8 cellular contexts compared by ENCODE assay signal in genomic region chr6:39189915-39190544, GRCh38. TPM values are rescaled to one million over a fixed set of nuclear protein-coding genes. Genes with fewer than 3 reads are reported as not detected.
A peak's percentile ranks its signal among the peaks of the same experiment; 100 is the strongest.
DNase-seq lines count a peak whose midpoint lies in the region; ATAC-seq and TF ChIP-seq lines count a peak whose summit lies in the region.

No MANE protein-coding gene starts in this region.

- no peak overlapping the region for H3K4me3 Mint-ChIP-seq in H9

- no peak overlapping the region for H2BK12ac ChIP-seq in H9 (ENCODE audit: insufficient read length, low read depth, low read length)

- no peaks in the 10 kb centered on the region for H3K9me3 ChIP-seq in H9 (ENCODE audit: control insufficient read depth, low read depth, low read length)

- H3K9ac ChIP-seq in H9 (ENCODE audit: extremely low read depth, insufficient read length, low read length) = no peak overlapping the region

- no peak overlapping the region for H3K14ac ChIP-seq in H9 (ENCODE audit: insufficient read depth, low read length)

- no peak overlapping the region for H3K56ac ChIP-seq in H9 (ENCODE audit: insufficient read length, low read depth, low read length)

- no peak overlapping the region for H4K5ac ChIP-seq in H9 (ENCODE audit: insufficient read length, low read depth, low read length)

- peaks cover 23 to 27% of the 10 kb centered on the region in 2 experiments for H3K4me1 Mint-ChIP-seq in H9

- H3K4me1 ChIP-seq in H9 (ENCODE audit: insufficient read depth, low read length) (no peaks in the 10 kb centered on the region), foreskin keratinocyte (no peaks in the 10 kb centered on the region)

- H3K27me3 ChIP-seq in H9 (ENCODE audit: insufficient read depth, low read length) (no peaks in the 10 kb centered on the region), foreskin keratinocyte (no peaks in the 10 kb centered on the region)

- no peak overlapping the region for H2BK5ac ChIP-seq in H9 (ENCODE audit: insufficient read length, low read length)

- H3K4ac ChIP-seq in H9 (ENCODE audit: low read depth, low read length) = no peak overlapping the region

- H3K18ac ChIP-seq in H9 (ENCODE audit: insufficient read length, low read depth, low read length) = no peak overlapping the region

- no peak overlapping the region for H3K23ac ChIP-seq in H9 (ENCODE audit: insufficient read length, low read depth, low read length)

- no peaks in the 10 kb centered on the region for H3K23me2 ChIP-seq in H9 (ENCODE audit: insufficient read length, low read depth, low read length, poor library complexity, severe bottlenecking)

- H3K27me3 Mint-ChIP-seq in H9 (ENCODE audit: low read depth) = no peaks in the 10 kb centered on the region; the same call in 1 of the 2 replicates

- ATAC-seq in foreskin keratinocyte (peak; percentile 49), GM18909 (IDR thresholded peaks at IDR 0.05; ENCODE audit: poor library complexity, unreplicated experiment) (no peak), GM21447 (IDR thresholded peaks at IDR 0.05; ENCODE audit: unreplicated experiment) (no peak)

- TF ChIP-seq CTCF in H9 (conservative IDR thresholded peaks at IDR 0.05) (peak; percentile 78), foreskin keratinocyte (conservative IDR thresholded peaks at IDR 0.05) (peak; percentile 40)

- H2AK5ac ChIP-seq in H9 (ENCODE audit: insufficient read length, low read length) = no peak overlapping the region

- peaks cover 54 to 73% (median 69%) of the 10 kb centered on the region in 3 experiments for H3K36me3 Mint-ChIP-seq in H9 (ENCODE audit: insufficient read depth in 1 of 3, low read depth in 3 of 3)

- no peak overlapping the region for H3T11ph ChIP-seq in H9 (ENCODE audit: low read length)

- no peak overlapping the region for H2BK15ac ChIP-seq in H9 (ENCODE audit: low read depth, low read length)

- H3K79me1 ChIP-seq in H9 (ENCODE audit: insufficient read depth, low read depth, low read length, poor library complexity, severe bottlenecking) = no peaks in the 10 kb centered on the region

- H4K8ac ChIP-seq in H9 (replicated peaks; ENCODE audit: insufficient read length, low read depth, low read length) = no peak overlapping the region

- no peaks in the 10 kb centered on the region for H3K9me3 Mint-ChIP-seq in H9

- H3K4me2 ChIP-seq in H9 (ENCODE audit: insufficient read depth, insufficient read length, low read length) = no peak overlapping the region

- no peak overlapping the region for H4K91ac ChIP-seq in H9 (ENCODE audit: insufficient read length, low read depth, low read length)

- intact Hi-C loops in posterior vena cava (cut with DNase I) = loop anchor here in 1 of 2 donors (5.0 kb wide), 1 partner anchor 1363 kb away; no protein-coding TSS in a partner anchor

- H3K27ac ChIP-seq in H9 (ENCODE audit: insufficient read length, low read depth, low read length) (no peak overlapping the region), foreskin keratinocyte (no peak overlapping the region)

- DNase-seq in D341Med (ENCODE audit: low spot score) (peak; percentile 54), H9 (peak; percentile 87), RPMI7951 (ENCODE audit: low read depth) (peak; percentile 11), foreskin keratinocyte (no peak), posterior vena cava (ENCODE audit: low spot score) (peak; percentile 86)
- no peak for DNase-seq in activated CD8-positive, alpha-beta memory T cell treated with anti-CD3 and anti-CD28 coated beads, Interleukin-2, amount 50 U/mL, for 4 hours

- no CpG with 5 or more reads among the region's 15 CpGs for WGBS in H9 (ENCODE audit: extremely low coverage, insufficient read length, low lambda C conversion rate)

- no peaks in the 10 kb centered on the region for H4K20me1 ChIP-seq in H9 (ENCODE audit: control insufficient read depth, insufficient read depth, insufficient read length)

- no peak overlapping the region for H2BK120ac ChIP-seq in H9 (ENCODE audit: low read depth, low read length, poor library complexity, severe bottlenecking)

- H2BK20ac ChIP-seq in H9 (ENCODE audit: low read depth, low read length, poor library complexity, severe bottlenecking) = no peak overlapping the region

- peak overlapping the region in 2 of 3 experiments; percentile 40 to 82; a peak in 2 of 7 replicates for H3K27ac Mint-ChIP-seq in H9

- no peaks in the 10 kb centered on the region for H3K79me2 ChIP-seq in H9 (ENCODE audit: insufficient read depth, low read length)

- H2AFZ ChIP-seq in H9 (ENCODE audit: low read length) = no peak overlapping the region

RNA-seq across cellular contexts. Expression of gene KCNK5, which starts 39.2 kb away (rescaled TPM):
- total RNA-seq in H9 (2021) (30.0 and 31.8 TPM in 2 replicates), foreskin keratinocyte (0.04 TPM in 1 of 2 replicates, not detected in the other), posterior vena cava (1 to 10 TPM in 1 of 2 donors, under 1 TPM in 1; 0.76 to 2.1 TPM)
- total RNA-seq in RPMI7951 (2014; rRNA removed; shearing (Covaris generic)) = 0.10 and 0.12 TPM in 2 replicates
- 0.02 TPM in 2 replicates for polyA plus RNA-seq in foreskin keratinocyte

Comparison
In these comparisons a context has a peak if more than half of its experiments do, and no peak if none do; other contexts are left out.
1. DNase-seq: peak in D341Med (single experiment), H9 (single experiment), RPMI7951 (single experiment) and posterior vena cava (single experiment); none in foreskin keratinocyte (0 of 2) and activated CD8-positive, alpha-beta memory T cell treated with anti-CD3 and anti-CD28 coated beads, Interleukin-2, amount 50 U/mL, for 4 hours (single experiment).
2. RNA of gene KCNK5, which starts 39.2 kb away (total RNA-seq): 30.0 to 31.8 TPM in H9; 0.76 to 2.1 TPM in posterior vena cava, 0.10 to 0.12 TPM in RPMI7951 and 0.04 TPM in foreskin keratinocyte; every median in the first group is over 10 times any median in the second.